In the genomic region with DNA sequence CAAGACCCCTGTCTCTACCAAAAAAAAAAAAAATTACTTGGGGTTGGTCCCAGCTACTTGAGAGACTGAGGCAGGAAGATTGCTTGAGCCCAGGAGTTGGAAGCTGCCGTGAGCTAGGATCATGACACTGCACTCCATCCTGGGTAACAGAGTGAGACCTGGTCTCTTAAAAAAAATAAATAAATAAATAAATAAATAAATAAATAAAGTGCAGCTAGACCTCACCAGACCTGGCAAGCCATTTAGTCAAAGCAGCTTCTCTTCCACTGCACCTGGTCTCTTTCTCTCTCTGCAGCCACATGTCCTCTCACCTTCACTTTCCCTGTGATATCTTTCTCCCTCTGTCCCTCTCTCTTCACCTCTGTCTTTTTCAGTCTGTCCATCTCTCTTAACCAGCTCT, we compare ENCODE assay signal across 39 cellular contexts.
"Had no signal": no experiment of that assay in that cellular context is flagged by ENCODE, and none has a peak within 500 bp of the region (broad histone marks: within the 10 kb centered on the region; RNA-seq: fewer than 3 reads in every experiment).

No MANE protein-coding gene starts in this region.

- H3K27me3 ChIP-seq: adrenal gland, ascending aorta, body of pancreas, brain microvascular endothelial cell, breast epithelium, cardiac muscle cell had no signal

- H3K4me1 Mint-ChIP-seq: activated naive CD4-positive, alpha-beta T cell treated with anti-CD3 and anti-CD28 coated beads, Interleukin-2, amount 10 ng/mL, durations not matched to agents 7 days and 5 days; activated naive CD4-positive, alpha-beta T cell treated with anti-CD3 and anti-CD28 coated beads, Interleukin-2, amount 50 U/mL, for 24 hours; activated naive CD8-positive, alpha-beta T cell treated with anti-CD3 and anti-CD28 coated beads for 36 hours; activated naive CD8-positive, alpha-beta T cell treated with anti-CD3 and anti-CD28 coated beads, Interleukin-2, amount 10 ng/mL, durations not matched to agents 7 days and 5 days; activated T-helper 17 cell treated with anti-CD3 and anti-CD28 coated beads, Interleukin-2, amount 50 U/mL, for 72 hours; brain; central memory CD8-positive, alpha-beta T cell had no signal

- H3K27ac ChIP-seq: adrenal gland, ascending aorta, body of pancreas, brain microvascular endothelial cell, breast epithelium, cardiac muscle cell had no signal

- DNase-seq: activated effector memory CD4-positive, alpha-beta T cell treated with anti-CD3 and anti-CD28 coated beads, Interleukin-2, amount 50 U/mL, for 16 hours; activated effector memory CD4-positive, alpha-beta T cell treated with Interleukin-2 at 50 U/mL for 16 hours; activated gamma-delta T cell; activated gamma-delta T cell treated with Interleukin-2 at 50 U/mL for 16 hours; activated naive CD4-positive, alpha-beta T cell; activated naive CD4-positive, alpha-beta T cell treated with anti-CD3 and anti-CD28 coated beads for 36 hours; activated naive CD4-positive, alpha-beta T cell treated with anti-CD3 and anti-CD28 coated beads, Interleukin-2, amount 10 ng/mL, durations not matched to agents 7 days and 5 days; activated naive CD4-positive, alpha-beta T cell treated with anti-CD3 and anti-CD28 coated beads, Interleukin-2, amount 50 U/mL, for 16 hours; activated naive CD4-positive, alpha-beta T cell treated with Interleukin-2 at 50 U/mL for 16 hours; activated naive CD8-positive, alpha-beta T cell treated with anti-CD3 and anti-CD28 coated beads for 36 hours; activated naive CD8-positive, alpha-beta T cell treated with anti-CD3 and anti-CD28 coated beads, Interleukin-2, amount 10 ng/mL, durations not matched to agents 7 days and 5 days; activated T-cell treated with anti-CD3 and anti-CD28 coated beads, Interleukin-2, amount 50 U/mL, for 1 hour; activated T-cell treated with anti-CD3 and anti-CD28 coated beads, Interleukin-2, amount 50 U/mL, for 24 hours; activated T-cell treated with anti-CD3 and anti-CD28 coated beads, Interleukin-2, amount 50 U/mL, for 4 hours; activated T-cell treated with anti-CD3 and anti-CD28 coated beads, Interleukin-2, amount 50 U/mL, for 48 hours; activated T-cell treated with anti-CD3 and anti-CD28 coated beads, Interleukin-2, amount 50 U/mL, for 72 hours; adrenal gland; amniotic stem cell; amygdala; anterior cingulate cortex; aorta; body of pancreas; brain microvascular endothelial cell; caudate nucleus; central memory CD4-positive, alpha-beta T cell; cerebellar nuclear complex had no signal

- H3K9me3 Mint-ChIP-seq: activated naive CD4-positive, alpha-beta T cell treated with anti-CD3 and anti-CD28 coated beads for 36 hours; activated naive CD4-positive, alpha-beta T cell treated with anti-CD3 and anti-CD28 coated beads, Interleukin-2, amount 10 ng/mL, durations not matched to agents 7 days and 5 days; activated naive CD4-positive, alpha-beta T cell treated with anti-CD3 and anti-CD28 coated beads, Interleukin-2, amount 50 U/mL, for 24 hours; activated naive CD4-positive, alpha-beta T cell treated with anti-CD3 and anti-CD28 coated beads, Interleukin-2, amount 50 U/mL, for 72 hours; activated T-cell treated with anti-CD3 and anti-CD28 coated beads, Interleukin-2, amount 50 U/mL, for 24 hours; activated T-helper 1 cell treated with anti-CD3 and anti-CD28 coated beads, Interleukin-12 subunit alpha, Interleukin-12 subunit beta, Interleukin-2, Interleukin-4 antibody, amounts not matched to agents 30 ng/mL and 10 ng/mL and 1 ng/mL, durations not matched to agents 14 hours and 24 hours and 36 hours; activated T-helper 17 cell treated with anti-CD3 and anti-CD28 coated beads, Interleukin-2, amount 50 U/mL, for 72 hours; activated T-helper 2 cell treated with anti-CD3 and anti-CD28 coated beads, Interferon-gamma antibody, Interleukin-2, Interleukin-4, amounts not matched to agents 10 μg/mL and 5 μg/mL and 100 μg/mL, durations not matched to agents 14 hours and 24 hours and 36 hours; central memory CD8-positive, alpha-beta T cell had no signal

- H3K4me3 ChIP-seq: adrenal gland, ascending aorta, body of pancreas, breast epithelium, cardiac muscle cell had no signal

- H3K36me3 ChIP-seq: adrenal gland, ascending aorta, brain microvascular endothelial cell, breast epithelium, cardiac muscle cell had no signal

- H3K27ac Mint-ChIP-seq: activated naive CD4-positive, alpha-beta T cell treated with anti-CD3 and anti-CD28 coated beads for 36 hours; activated naive CD4-positive, alpha-beta T cell treated with anti-CD3 and anti-CD28 coated beads, Interleukin-2, amount 10 ng/mL, durations not matched to agents 7 days and 5 days; activated naive CD4-positive, alpha-beta T cell treated with anti-CD3 and anti-CD28 coated beads, Interleukin-2, amount 50 U/mL, for 24 hours; activated naive CD4-positive, alpha-beta T cell treated with anti-CD3 and anti-CD28 coated beads, Interleukin-2, amount 50 U/mL, for 72 hours; activated naive CD8-positive, alpha-beta T cell treated with anti-CD3 and anti-CD28 coated beads for 36 hours; activated naive CD8-positive, alpha-beta T cell treated with anti-CD3 and anti-CD28 coated beads, Interleukin-2, amount 10 ng/mL, durations not matched to agents 7 days and 5 days; activated T-cell treated with anti-CD3 and anti-CD28 coated beads, Interleukin-2, amount 50 U/mL, for 24 hours; activated T-cell treated with anti-CD3 and anti-CD28 coated beads, Interleukin-2, amount 50 U/mL, for 72 hours; activated T-helper 1 cell treated with anti-CD3 and anti-CD28 coated beads, Interleukin-12 subunit alpha, Interleukin-12 subunit beta, Interleukin-2, Interleukin-4 antibody, amounts not matched to agents 30 ng/mL and 10 ng/mL and 1 ng/mL, durations not matched to agents 14 hours and 24 hours and 36 hours; activated T-helper 17 cell treated with anti-CD3 and anti-CD28 coated beads, Interleukin-2, amount 50 U/mL, for 72 hours; activated T-helper 2 cell treated with anti-CD3 and anti-CD28 coated beads, Interferon-gamma antibody, Interleukin-2, Interleukin-4, amounts not matched to agents 10 μg/mL and 5 μg/mL and 100 μg/mL, durations not matched to agents 14 hours and 24 hours and 36 hours; brain had no signal

- H3K4me3 Mint-ChIP-seq: activated naive CD4-positive, alpha-beta T cell treated with anti-CD3 and anti-CD28 coated beads for 36 hours; activated naive CD4-positive, alpha-beta T cell treated with anti-CD3 and anti-CD28 coated beads, Interleukin-2, amount 10 ng/mL, durations not matched to agents 7 days and 5 days; activated naive CD4-positive, alpha-beta T cell treated with anti-CD3 and anti-CD28 coated beads, Interleukin-2, amount 50 U/mL, for 24 hours; activated naive CD8-positive, alpha-beta T cell treated with anti-CD3 and anti-CD28 coated beads for 36 hours; activated naive CD8-positive, alpha-beta T cell treated with anti-CD3 and anti-CD28 coated beads, Interleukin-2, amount 10 ng/mL, durations not matched to agents 7 days and 5 days; activated T-cell treated with anti-CD3 and anti-CD28 coated beads, Interleukin-2, amount 50 U/mL, for 24 hours; activated T-cell treated with anti-CD3 and anti-CD28 coated beads, Interleukin-2, amount 50 U/mL, for 4 hours; activated T-cell treated with anti-CD3 and anti-CD28 coated beads, Interleukin-2, amount 50 U/mL, for 72 hours; activated T-helper 1 cell treated with anti-CD3 and anti-CD28 coated beads, Interleukin-12 subunit alpha, Interleukin-12 subunit beta, Interleukin-2, Interleukin-4 antibody, amounts not matched to agents 30 ng/mL and 10 ng/mL and 1 ng/mL, durations not matched to agents 14 hours and 24 hours and 36 hours; activated T-helper 17 cell treated with anti-CD3 and anti-CD28 coated beads, Interleukin-2, amount 50 U/mL, for 72 hours; brain; central memory CD8-positive, alpha-beta T cell had no signal

- H3K4me1 ChIP-seq: adrenal gland, ascending aorta, body of pancreas, breast epithelium had no signal

- FAIRE-seq: astrocyte, bronchial epithelial cell, colon had no signal

- ATAC-seq: activated naive CD4-positive, alpha-beta T cell treated with anti-CD3 and anti-CD28 coated beads, Interleukin-2, amount 50 U/mL, for 72 hours; activated T-cell treated with anti-CD3 and anti-CD28 coated beads, Interleukin-2, amount 50 U/mL, for 4 hours; activated T-cell treated with anti-CD3 and anti-CD28 coated beads, Interleukin-2, amount 50 U/mL, for 72 hours; activated T-helper 17 cell treated with anti-CD3 and anti-CD28 coated beads, Interleukin-2, amount 50 U/mL, for 72 hours; body of pancreas had no signal

- H3K27me3 Mint-ChIP-seq: activated naive CD8-positive, alpha-beta T cell treated with anti-CD3 and anti-CD28 coated beads for 36 hours had no signal

- H3K9me3 ChIP-seq: adrenal gland, ascending aorta, body of pancreas, breast epithelium had no signal

- H3K36me3 Mint-ChIP-seq: activated naive CD4-positive, alpha-beta T cell treated with anti-CD3 and anti-CD28 coated beads, Interleukin-2, amount 10 ng/mL, durations not matched to agents 7 days and 5 days; activated naive CD4-positive, alpha-beta T cell treated with anti-CD3 and anti-CD28 coated beads, Interleukin-2, amount 50 U/mL, for 24 hours; activated naive CD4-positive, alpha-beta T cell treated with anti-CD3 and anti-CD28 coated beads, Interleukin-2, amount 50 U/mL, for 72 hours; activated naive CD8-positive, alpha-beta T cell treated with anti-CD3 and anti-CD28 coated beads for 36 hours; activated naive CD8-positive, alpha-beta T cell treated with anti-CD3 and anti-CD28 coated beads, Interleukin-2, amount 10 ng/mL, durations not matched to agents 7 days and 5 days; brain had no signal
